Comparison of ENCODE assay signal across 19 cellular contexts in genomic region chr1:56453016-56453721, GRCh38.
DNase-seq lines count a peak whose midpoint lies in the region; ATAC-seq, FAIRE-seq and TF ChIP-seq lines count a peak whose summit lies in the region.
"Had no signal": no experiment of that assay in that cellular context is flagged by ENCODE, and none has a peak within 500 bp of the region (broad histone marks: within the 10 kb centered on the region; RNA-seq: fewer than 3 reads in every experiment).

No MANE protein-coding gene starts in this region.

- H2BK12ac ChIP-seq in H1 (ENCODE audit: low read depth, low read length): peak overlapping the region; percentile 97

- TF ChIP-seq RAD21 in H1 (IDR thresholded peaks at IDR 0.05 in 1 of 2, conservative IDR thresholded peaks at IDR 0.05 in 1 of 2; ENCODE audit: low read depth in 2 of 2, low read length in 2 of 2) (no peak), liver (IDR thresholded peaks at IDR 0.05) (peak; percentile 60 to 65)

- peak overlapping the region; percentile 17 for H3K4me2 ChIP-seq in GM23338
- H3K4me2 ChIP-seq in H1 (ENCODE audit: insufficient read depth in 1 of 2, low read depth in 2 of 2, low read length in 2 of 2): peak overlapping the region; percentile 40 to 60

- WGBS in H1 (ENCODE audit: extremely low coverage in 1 of 2, insufficient coverage in 1 of 2, insufficient read length in 1 of 2, insufficient replicate concordance in 2 of 2, low coverage in 1 of 2, low lambda C conversion rate in 2 of 2, missing lambda C conversion rate in 1 of 2), 2 experiments: 31% methylated on average over 8 of the region's 8 CpGs; no CpG with 5 or more reads in 1 of the 2 experiments
- 39% methylated on average over 8 of the region's 8 CpGs for WGBS in liver

- peak overlapping the region; percentile 92 for H2AK5ac ChIP-seq in H1 (ENCODE audit: low read depth, low read length)

- H2BK5ac ChIP-seq in H1 (ENCODE audit: low read depth, low read length): peak overlapping the region; percentile 93

- H3K9me2 ChIP-seq in GM23338 (ENCODE audit: insufficient read depth): no peaks in the 10 kb centered on the region; the same call in 1 of the 2 replicates

- no peak overlapping the region for H3K23ac ChIP-seq in H1 (ENCODE audit: insufficient read length)

- peak overlapping the region; percentile 0; the same call in 1 of the 2 replicates for H3K4me3 ChIP-seq in GM23338
- H3K4me3 ChIP-seq in H1 (ENCODE audit: extremely low read depth in 1 of 4, insufficient read depth in 2 of 4, low read depth in 3 of 4, low read length in 4 of 4): peak overlapping the region in 1 of 4 experiments; percentile 36; a peak in 3 of 8 replicates
- no peak overlapping the region for H3K4me3 ChIP-seq in liver (ENCODE audit: low read depth in 1 of 3, low read length in 3 of 3)
- no peak overlapping the region for H3K4me3 ChIP-seq in kidney (ENCODE audit: low read length in 2 of 2)
- H3K4me3 ChIP-seq: esophagus squamous epithelium, heart right ventricle had no signal

- no peaks in the 10 kb centered on the region for H3K9me3 Mint-ChIP-seq in GM23338
- H3K9me3 Mint-ChIP-seq: activated CD4-positive, alpha-beta memory T cell treated with anti-CD3 and anti-CD28 coated beads for 36 hours; activated T-cell treated with anti-CD3 and anti-CD28 coated beads, Interleukin-2, amount 50 U/mL, for 4 hours had no signal

- H3K9ac ChIP-seq in H1 (replicated peaks in 1 of 4; ENCODE audit: extremely low read depth in 1 of 4, low read depth in 3 of 4, low read length in 3 of 4): no peak overlapping the region; a peak in 1 of 7 replicates
- peak overlapping the region; percentile 39 to 92 for H3K9ac ChIP-seq in liver (ENCODE audit: low read depth in 1 of 2, low read length in 2 of 2)
- H3K9ac ChIP-seq in kidney (ENCODE audit: low read length in 2 of 2): no peak overlapping the region

- peak overlapping the region; percentile 99 for H2BK20ac ChIP-seq in H1 (ENCODE audit: low read length)

- H3K27me3 ChIP-seq in GM23338 (ENCODE audit: insufficient read depth) (no peaks in the 10 kb centered on the region), H1 (replicated peaks in 1 of 4; ENCODE audit: control insufficient read depth in 3 of 4, extremely low read depth in 1 of 4, insufficient read depth in 3 of 4, low read length in 3 of 4) (peaks cover 0 to 2% (median 0%) of the 10 kb centered on the region in 4 experiments; a peak in 1 of 7 replicates), liver (ENCODE audit: control insufficient read depth in 4 of 4, insufficient read depth in 4 of 4, low read length in 3 of 4) (no peaks in the 10 kb centered on the region)
- H3K27me3 ChIP-seq: esophagus squamous epithelium, heart right ventricle had no signal

- peak overlapping the region; percentile 52 for H2BK120ac ChIP-seq in H1 (replicated peaks; ENCODE audit: low read depth, low read length)

- CTCF ChIA-PET in H1 (lab: Charles Lee; ENCODE audit: partially characterized antibody): interaction anchor here (0.8 to 1.5 kb wide), 6 partner anchors 17 to 122 kb away, joined by 3 to 5 read pairs (median 4); no protein-coding TSS in a partner anchor
- CTCF ChIA-PET in HEK293T (lab: Yijun Ruan, JAX): no interaction called here

- peak overlapping the region; percentile 91 for H3K18ac ChIP-seq in H1 (ENCODE audit: extremely low read depth, low read length)

- H3K27me3 Mint-ChIP-seq in GM23338 (ENCODE audit: insufficient read depth, low read depth, poor library complexity): peaks cover 11% of the 10 kb centered on the region
- H3K27me3 Mint-ChIP-seq: activated CD4-positive, alpha-beta memory T cell treated with anti-CD3 and anti-CD28 coated beads for 36 hours; activated naive CD8-positive, alpha-beta T cell had no signal

- H3K79me2 ChIP-seq in GM23338 (replicated peaks; ENCODE audit: insufficient read depth) (no peaks in the 10 kb centered on the region), H1 (ENCODE audit: control insufficient read depth in 1 of 2, insufficient read depth in 2 of 2, low read length in 2 of 2) (no peaks in the 10 kb centered on the region)

- H2BK15ac ChIP-seq in H1 (ENCODE audit: low read length): no peak overlapping the region

- ATAC-seq in GM23338 (peak; percentile 82), sciatic nerve (peak; percentile 89)
- ATAC-seq: activated T-cell treated with anti-CD3 and anti-CD28 coated beads, Interleukin-2, amount 50 U/mL, for 4 hours; left colon; naive thymus-derived CD8-positive, alpha-beta T cell had no signal

- H3K36me3 ChIP-seq in GM23338 (ENCODE audit: insufficient read depth): no peaks in the 10 kb centered on the region
- H3K36me3 ChIP-seq in H1 (ENCODE audit: control insufficient read depth in 2 of 4, insufficient read depth in 4 of 4, low read length in 3 of 4): no peaks in the 10 kb centered on the region
- no peaks in the 10 kb centered on the region for H3K36me3 ChIP-seq in liver (ENCODE audit: control insufficient read depth in 4 of 4, insufficient read depth in 3 of 4, low read depth in 1 of 4, low read length in 3 of 4)
- no peaks in the 10 kb centered on the region for H3K36me3 ChIP-seq in kidney (ENCODE audit: control insufficient read depth in 1 of 2, insufficient read depth in 2 of 2, low read length in 2 of 2)
- H3K36me3 ChIP-seq: esophagus squamous epithelium, heart right ventricle had no signal

- peak overlapping the region; percentile 20 for H4K5ac ChIP-seq in H1 (ENCODE audit: insufficient read length, low read depth, low read length)

- H4K20me1 ChIP-seq in GM23338 (replicated peaks; ENCODE audit: insufficient read depth) (no peaks in the 10 kb centered on the region), H1 (replicated peaks in 1 of 2; ENCODE audit: control insufficient read depth in 1 of 2, insufficient read depth in 2 of 2, low read length in 2 of 2) (no peaks in the 10 kb centered on the region)

- peak overlapping the region; percentile 53 for H3K27ac Mint-ChIP-seq in GM23338
- H3K27ac Mint-ChIP-seq: activated CD4-positive, alpha-beta memory T cell treated with anti-CD3 and anti-CD28 coated beads for 36 hours; activated naive CD8-positive, alpha-beta T cell; naive thymus-derived CD8-positive, alpha-beta T cell had no signal

- H3K4me1 ChIP-seq in GM23338 (ENCODE audit: insufficient read depth) (peaks cover 23% of the 10 kb centered on the region), H1 (replicated peaks in 1 of 4; ENCODE audit: control insufficient read depth in 3 of 4, insufficient read depth in 4 of 4, low read length in 3 of 4) (peaks cover 11 to 31% (median 26%) of the 10 kb centered on the region in 4 experiments), liver (ENCODE audit: control insufficient read depth in 4 of 4, insufficient read depth in 4 of 4, low read length in 3 of 4) (peaks cover 9 to 46% (median 23%) of the 10 kb centered on the region in 4 donors), kidney (ENCODE audit: control insufficient read depth in 1 of 2, insufficient read depth in 1 of 2, low read depth in 1 of 2, low read length in 2 of 2) (peaks cover 19 to 32% of the 10 kb centered on the region in 2 donors)

- H3K79me1 ChIP-seq in H1 (ENCODE audit: low read depth, low read length): no peaks in the 10 kb centered on the region

- peak; percentile 82 for DNase-seq in GM23338 (ENCODE audit: low spot score)
- no peak for DNase-seq in H1 (ENCODE audit: low read depth in 1 of 2, low spot score in 2 of 2)
- DNase-seq in sciatic nerve (ENCODE audit: low spot score): no peak
- DNase-seq in kidney: no peak
- no peak for DNase-seq in HEK293T (ENCODE audit: extremely low spot score)
- no peak for DNase-seq in GM19240 (ENCODE audit: insufficient read length, low spot score)
- DNase-seq in GDM1 (lab: John Stamatoyannopoulos, UW): no peak
- DNase-seq: activated CD4-positive, alpha-beta memory T cell treated with anti-CD3 and anti-CD28 coated beads for 36 hours; activated T-cell treated with anti-CD3 and anti-CD28 coated beads, Interleukin-2, amount 50 U/mL, for 4 hours; esophagus squamous epithelium; heart right ventricle; naive thymus-derived CD8-positive, alpha-beta T cell; NCI-H1436; OCI-M1; stimulated activated CD4-positive, alpha-beta T cell treated with anti-CD3 and anti-CD28 coated beads, Interleukin-4, amount 100 ng/mL, for 1 hour had no signal

- FAIRE-seq in H1 (lab: Jason Lieb, UNC) (peak; percentile 72), kidney (lab: Jason Lieb, UNC) (no peak)
- FAIRE-seq: bronchial epithelial cell had no signal

- H3K4me1 Mint-ChIP-seq in GM23338: peaks cover 49% of the 10 kb centered on the region
- H3K4me1 Mint-ChIP-seq: naive thymus-derived CD8-positive, alpha-beta T cell had no signal

- POLR2A ChIA-PET in H1 (lab: Charles Lee; ENCODE audit: partially characterized antibody): interaction anchor here (0.7 to 2.5 kb wide), 11 partner anchors 9 to 125 kb away, joined by 3 to 16 read pairs (median 3); no protein-coding TSS in a partner anchor
- POLR2A ChIA-PET in HEK293T (lab: Yijun Ruan, JAX): no interaction called here

- H4K91ac ChIP-seq in H1 (replicated peaks; ENCODE audit: insufficient read length, low read length): peak overlapping the region; percentile 48

- peaks cover 3% of the 10 kb centered on the region; the same call in 1 of the 2 replicates for H3F3A ChIP-seq in GM23338 (replicated peaks; ENCODE audit: low read depth)

- H3K36me3 Mint-ChIP-seq in GM23338 (ENCODE audit: low read depth): no peaks in the 10 kb centered on the region
- H3K36me3 Mint-ChIP-seq: activated CD4-positive, alpha-beta memory T cell treated with anti-CD3 and anti-CD28 coated beads for 36 hours; activated naive CD8-positive, alpha-beta T cell; naive thymus-derived CD8-positive, alpha-beta T cell had no signal

- H2AFZ ChIP-seq in GM23338 (no peak overlapping the region), H1 (ENCODE audit: low read length) (no peak overlapping the region)

- no peak overlapping the region for H3K56ac ChIP-seq in H1 (replicated peaks; ENCODE audit: insufficient read length, low read depth, low read length)

- H3K27ac ChIP-seq in GM23338 (ENCODE audit: low read depth): peak overlapping the region; percentile 24; the same call in 1 of the 2 replicates
- no peak overlapping the region; the same call in 1 of the 2 replicates for H3K27ac ChIP-seq in H1 (ENCODE audit: low read depth, low read length)
- peak overlapping the region; percentile 91 to 98 for H3K27ac ChIP-seq in liver (ENCODE audit: low read depth in 1 of 2, low read length in 2 of 2)
- peak overlapping the region in 1 of 2 donors; percentile 28 for H3K27ac ChIP-seq in kidney (ENCODE audit: low read depth in 2 of 2, low read length in 2 of 2)

- H3K4me3 Mint-ChIP-seq in GM23338: peak overlapping the region; percentile 37; the same call in 2 of the 3 replicates
- H3K4me3 Mint-ChIP-seq: activated CD4-positive, alpha-beta memory T cell treated with anti-CD3 and anti-CD28 coated beads for 36 hours; activated naive CD8-positive, alpha-beta T cell; activated T-cell treated with anti-CD3 and anti-CD28 coated beads, Interleukin-2, amount 50 U/mL, for 4 hours; naive thymus-derived CD8-positive, alpha-beta T cell had no signal

- no peaks in the 10 kb centered on the region for H3K9me3 ChIP-seq in H1 (ENCODE audit: insufficient read depth in 2 of 2, low read depth in 1 of 2, low read length in 1 of 2)
- H3K9me3 ChIP-seq in liver (ENCODE audit: control insufficient read depth in 4 of 4, low read length in 3 of 4): no peaks in the 10 kb centered on the region
- H3K9me3 ChIP-seq in kidney (ENCODE audit: control insufficient read depth in 1 of 2, low read length in 2 of 2): no peaks in the 10 kb centered on the region
- H3K9me3 ChIP-seq: esophagus squamous epithelium, heart right ventricle had no signal

- no peak for TF ChIP-seq POLR2A in H1 (IDR thresholded peaks at IDR 0.05; ENCODE audit: control extremely low read depth in 1 of 2, low read depth in 2 of 2, low read length in 2 of 2)

- H3K14ac ChIP-seq in H1 (ENCODE audit: insufficient read length): no peak overlapping the region

- TF ChIP-seq CTCF in GM23338 (conservative IDR thresholded peaks at IDR 0.05; ENCODE audit: low read depth in 2 of 2): no peak
- no peak for TF ChIP-seq CTCF in H1 (IDR thresholded peaks at IDR 0.05; ENCODE audit: control extremely low read depth in 1 of 3, insufficient read depth in 1 of 3, low read depth in 1 of 3, low read length in 3 of 3)
- no peak for TF ChIP-seq CTCF in liver (IDR thresholded peaks at IDR 0.05; ENCODE audit: low read depth, low read length, missing input control)
- no peak for TF ChIP-seq CTCF in kidney (IDR thresholded peaks at IDR 0.05; ENCODE audit: borderline replicate concordance, extremely low read depth, insufficient read depth)

- intact Hi-C loops in sciatic nerve (cut with DNase I) (no loop called here), kidney (cut with DNase I) (no loop called here)

- no peak overlapping the region for H4K8ac ChIP-seq in H1 (ENCODE audit: extremely low read depth, insufficient read depth, low read length)

- peak in 1 of 2 experiments; percentile 57; a peak in 1 of 3 replicates for TF ChIP-seq EP300 in H1 (IDR thresholded peaks at IDR 0.05; ENCODE audit: borderline replicate concordance in 1 of 2, low read depth in 2 of 2, low read length in 2 of 2)

- H3K4ac ChIP-seq in H1 (replicated peaks; ENCODE audit: insufficient read length, low read depth, low read length): no peak overlapping the region

- no peaks in the 10 kb centered on the region for H3K23me2 ChIP-seq in H1 (ENCODE audit: low read depth, low read length)

Comparison
In these comparisons a context has a peak if more than half of its experiments do, and no peak if none do; other contexts are left out.
1. H3K9ac ChIP-seq: peak in liver (2 of 2); none in H1 (0 of 4) and kidney (0 of 2).